21 cellular contexts compared by ENCODE assay signal in the genomic region with DNA sequence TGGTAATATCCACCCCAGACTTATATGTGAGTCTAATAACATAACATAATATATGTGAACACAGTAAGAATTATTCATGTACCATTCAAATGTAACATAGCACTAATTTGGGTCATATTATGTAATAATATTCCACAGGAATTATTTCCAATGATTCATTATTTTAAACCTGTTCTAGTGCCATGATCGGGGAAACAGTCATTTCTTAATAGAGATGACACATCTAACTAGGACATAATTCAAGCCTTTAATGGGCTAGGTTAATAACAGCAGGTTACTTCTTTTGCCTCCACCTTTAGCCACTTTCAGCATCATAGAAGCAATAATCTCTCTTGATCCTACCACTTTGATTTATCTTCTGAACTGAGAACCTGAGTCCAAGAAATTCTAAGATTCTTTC. TPM values are rescaled to one million over a fixed set of nuclear protein-coding genes. Genes with fewer than 3 reads are reported as not detected.
DNase-seq lines count a peak whose midpoint lies in the region; ATAC-seq and TF ChIP-seq lines count a peak whose summit lies in the region.
"Had no signal": no experiment of that assay in that cellular context is flagged by ENCODE, and none has a peak within 500 bp of the region (broad histone marks: within the 10 kb centered on the region; RNA-seq: fewer than 3 reads in every experiment).

No MANE protein-coding gene starts in this region.

- WGBS in esophagus squamous epithelium, 2 donors: 29 to 38% methylated on average over 1 of the region's 1 CpG

- H3K4me3 ChIP-seq in RWPE2 (ENCODE audit: severe bottlenecking): no peak overlapping the region
- no peak overlapping the region for H3K4me3 ChIP-seq in epithelial cell of esophagus (ENCODE audit: low read length)
- no peak overlapping the region for H3K4me3 ChIP-seq in esophagus squamous epithelium
- H3K4me3 ChIP-seq: GM23338 had no signal

- H3K27me3 ChIP-seq in RWPE2 (ENCODE audit: insufficient read depth, poor library complexity, severe bottlenecking) (no peaks in the 10 kb centered on the region), esophagus squamous epithelium (no peaks in the 10 kb centered on the region)

- no peak for TF ChIP-seq POLR2A in esophagus squamous epithelium (IDR thresholded peaks at IDR 0.05)

- H3K27ac ChIP-seq in RWPE2 (ENCODE audit: poor library complexity, severe bottlenecking) (no peak overlapping the region), esophagus squamous epithelium (peak overlapping the region in 3 of 4 donors; percentile 26 to 70 (median 49))

- H3K4me1 ChIP-seq in RWPE2 (ENCODE audit: insufficient read depth, poor library complexity, severe bottlenecking) (peaks cover 13% of the 10 kb centered on the region), esophagus squamous epithelium (peaks cover 0 to 52% (median 0%) of the 10 kb centered on the region in 3 donors)

- ATAC-seq in RWPE2 (ENCODE audit: low read depth) (peak; percentile 32; the same call in 1 of the 3 replicates), HG03457 (IDR thresholded peaks at IDR 0.05; ENCODE audit: unreplicated experiment) (no peak)
- ATAC-seq: GM23338, HCT116 had no signal

- TF ChIP-seq CTCF in RWPE2 (IDR thresholded peaks at IDR 0.05; ENCODE audit: poor library complexity, severe bottlenecking) (no peak), epithelial cell of esophagus (IDR thresholded peaks at IDR 0.05; ENCODE audit: insufficient read depth, low read depth, low read length, missing control alignments) (no peak), esophagus squamous epithelium (IDR thresholded peaks at IDR 0.05) (no peak)

- DNase-seq in RWPE2 (ENCODE audit: low spot score) (no peak), epithelial cell of esophagus (ENCODE audit: low read depth) (peak; percentile 71), esophagus squamous epithelium (lab: John Stamatoyannopoulos, UW) (no peak), NCI-H1417 treated with DMSO at 0.1 percent for 48 hours (lab: John Stamatoyannopoulos, UW) (no peak), KG1 (lab: John Stamatoyannopoulos, UW) (no peak)
- DNase-seq: C1 segment of cervical spinal cord; Calu3; CD4-positive, alpha-beta memory T cell; COR-L47; DMS53; DMS79 treated with DMSO at 0.1 percent for 48 hours; GF-D8; H9 had no signal

- H3K9me3 ChIP-seq in RWPE2 (ENCODE audit: severe bottlenecking) (no peaks in the 10 kb centered on the region), esophagus squamous epithelium (no peaks in the 10 kb centered on the region)

- intact Hi-C loops in esophagus squamous epithelium (cut with DNase I): no loop called here

- no peaks in the 10 kb centered on the region for H3K36me3 ChIP-seq in RWPE2 (ENCODE audit: low read depth)
- H3K36me3 ChIP-seq in esophagus squamous epithelium: no peaks in the 10 kb centered on the region

RNA-seq across cellular contexts. Expression of a gene that starts 12.3 kb away (rescaled TPM):
- total RNA-seq in esophagus squamous epithelium: not detected
- total RNA-seq: A172; A673; Calu3; CD4-positive, alpha-beta memory T cell; Daoy; G401; GM23338; H4; H9 had no signal

RNA-seq across cellular contexts. Expression of a gene that starts 35.5 kb away (rescaled TPM):
- 100 to 1,000 TPM; 137 to 321 (median 253) TPM for total RNA-seq in esophagus squamous epithelium
- total RNA-seq: A172; A673; Calu3; CD4-positive, alpha-beta memory T cell; Daoy; G401; GM23338; H4; H9 had no signal

RNA-seq across cellular contexts. Expression of a gene that starts 36.1 kb away (rescaled TPM):
- 10 to 100 TPM; 15.0 to 42.0 (median 32.1) TPM for total RNA-seq in esophagus squamous epithelium
